Comparison of ENCODE assay signal across 1 cellular context in genomic region chr3:24495334-24495994, GRCh38.
A peak's percentile ranks its signal among the peaks of the same experiment; 100 is the strongest.
TF ChIP-seq lines count a peak whose summit lies in the region.

No MANE protein-coding gene starts in this region.

TF ChIP-seq in HepG2, 621 proteins besides CTCF, POLR2A, EP300 and RAD21 (continued from another document and continues in another):
- TF ChIP-seq ELK4 (CRISPR knock-in tag; IDR thresholded peaks at IDR 0.05; ENCODE audit: borderline replicate concordance) (no peak), STAT5B (CRISPR knock-in tag; IDR thresholded peaks at IDR 0.05) (no peak), ZNF740 (CRISPR knock-in tag; IDR thresholded peaks at IDR 0.05) (no peak), PAWR (CRISPR knock-in tag; IDR thresholded peaks at IDR 0.05; ENCODE audit: borderline replicate concordance) (no peak), NR2F1 (CRISPR knock-in tag; IDR thresholded peaks at IDR 0.05) (no peak), RERE (CRISPR knock-in tag; IDR thresholded peaks at IDR 0.05; ENCODE audit: low read depth) (no peak), ZFP36L2 (CRISPR knock-in tag; IDR thresholded peaks at IDR 0.05) (no peak), CBX1 (IDR thresholded peaks at IDR 0.05; ENCODE audit: low read depth) (peak; percentile 54), ZFAT (CRISPR knock-in tag; conservative IDR thresholded peaks at IDR 0.05) (no peak), IKZF4 (CRISPR knock-in tag; IDR thresholded peaks at IDR 0.05; ENCODE audit: borderline replicate concordance, low read depth, not compliant biosample characterization) (no peak), ZBTB7A (CRISPR knock-in tag; IDR thresholded peaks at IDR 0.05) (no peak), ZSCAN21 (CRISPR knock-in tag; IDR thresholded peaks at IDR 0.05; ENCODE audit: borderline replicate concordance) (peak; percentile 82; the same call in 1 of the 2 replicates), HOMEZ (CRISPR knock-in tag; IDR thresholded peaks at IDR 0.05; ENCODE audit: low read depth) (no peak), EZH2 (conservative IDR thresholded peaks at IDR 0.05; ENCODE audit: low read depth, low read length) (no peak), NFAT5 (CRISPR knock-in tag; IDR thresholded peaks at IDR 0.05) (no peak), YEATS4 (CRISPR knock-in tag; IDR thresholded peaks at IDR 0.05; ENCODE audit: borderline replicate concordance) (no peak; the same call in 1 of the 2 replicates), PATZ1 (CRISPR knock-in tag; IDR thresholded peaks at IDR 0.05) (peak; percentile 49), ZNF564 (CRISPR knock-in tag; IDR thresholded peaks at IDR 0.05) (peak; percentile 58; the same call in 1 of the 2 replicates), U2AF2 (IDR thresholded peaks at IDR 0.05; ENCODE audit: low read depth, low read length) (0 out of 2 replicates have a peak, but pooled peaks have one; percentile 11), XRCC5 (optimal IDR thresholded peaks at IDR 0.05; ENCODE audit: low read length) (peak; percentile 60), NR3C1 (CRISPR knock-in tag; IDR thresholded peaks at IDR 0.05) (no peak), NFE2 (CRISPR knock-in tag; IDR thresholded peaks at IDR 0.05) (no peak), RARA (CRISPR knock-in tag; IDR thresholded peaks at IDR 0.05) (no peak; the same call in 1 of the 2 replicates), NFIC (IDR thresholded peaks at IDR 0.05; ENCODE audit: low read length) (no peak), ADNP (CRISPR knock-in tag; IDR thresholded peaks at IDR 0.05) (no peak), PHF21A (CRISPR knock-in tag; IDR thresholded peaks at IDR 0.05) (no peak; the same call in 1 of the 2 replicates), MEIS1 (CRISPR knock-in tag; IDR thresholded peaks at IDR 0.05; ENCODE audit: borderline replicate concordance) (no peak), ZNF12 (CRISPR knock-in tag; IDR thresholded peaks at IDR 0.05) (no peak), ZNF747 (CRISPR knock-in tag; IDR thresholded peaks at IDR 0.05; ENCODE audit: borderline replicate concordance) (no peak), ARID4A (CRISPR knock-in tag; IDR thresholded peaks at IDR 0.05; ENCODE audit: borderline replicate concordance) (no peak; the same call in 1 of the 2 replicates), SP5 (CRISPR knock-in tag; IDR thresholded peaks at IDR 0.05; ENCODE audit: borderline replicate concordance, low read depth) (no peak), ARID2 (CRISPR knock-in tag; IDR thresholded peaks at IDR 0.05; ENCODE audit: borderline replicate concordance) (no peak), RFX3 (CRISPR knock-in tag; IDR thresholded peaks at IDR 0.05) (no peak), ZNF180 (CRISPR knock-in tag; IDR thresholded peaks at IDR 0.05; ENCODE audit: borderline replicate concordance, low read depth) (no peak), HDAC1 (CRISPR knock-in tag; IDR thresholded peaks at IDR 0.05) (no peak; the same call in 1 of the 2 replicates), ZNF652 (CRISPR knock-in tag; IDR thresholded peaks at IDR 0.05; ENCODE audit: borderline replicate concordance, low read depth) (no peak), TEAD3 (CRISPR knock-in tag; optimal IDR thresholded peaks at IDR 0.05; ENCODE audit: borderline replicate concordance) (no peak), ZBTB42 (CRISPR knock-in tag; IDR thresholded peaks at IDR 0.05) (no peak), ZNF709 (CRISPR knock-in tag; IDR thresholded peaks at IDR 0.05) (no peak), ZNF10 (CRISPR knock-in tag; IDR thresholded peaks at IDR 0.05; ENCODE audit: borderline replicate concordance, low read depth) (no peak), TFDP1 (CRISPR knock-in tag; IDR thresholded peaks at IDR 0.05; ENCODE audit: borderline replicate concordance) (0 out of 2 replicates have a peak, but pooled peaks have one; percentile 7), SIX1 (CRISPR knock-in tag; IDR thresholded peaks at IDR 0.05; ENCODE audit: borderline replicate concordance) (no peak)
